ENCODE assay signal across 24 cellular contexts in the genomic region with DNA sequence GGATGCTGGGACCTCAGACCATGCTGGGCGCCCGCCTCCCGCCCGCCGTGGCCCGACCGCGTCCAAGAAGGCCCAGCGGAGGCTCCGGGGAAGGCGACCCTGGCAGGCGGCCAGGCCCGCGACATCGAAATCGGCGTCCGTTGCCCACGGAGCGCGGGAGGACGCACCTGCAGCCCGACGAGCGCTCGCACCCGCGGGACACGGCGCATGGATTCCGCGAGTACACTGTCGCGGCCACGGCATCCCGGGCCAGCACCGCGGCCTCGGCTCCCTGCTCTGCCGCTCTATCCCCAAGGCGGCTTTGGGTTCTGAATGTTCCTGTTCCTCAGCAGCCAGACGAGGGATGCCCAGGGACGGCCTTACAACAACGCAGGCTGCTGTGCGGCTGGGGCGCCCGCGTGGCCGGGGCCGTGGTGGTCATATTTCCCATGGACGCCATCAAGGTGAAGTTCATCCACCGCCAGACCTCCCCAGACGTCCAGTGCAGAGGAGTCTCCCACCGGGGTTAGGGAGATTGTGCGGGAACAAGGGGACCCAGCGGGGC.
"Had no signal": no experiment of that assay in that cellular context is flagged by ENCODE, and none has a peak within 500 bp of the region (broad histone marks: within the 10 kb centered on the region; RNA-seq: fewer than 3 reads in every experiment).

No MANE protein-coding gene starts in this region.

- H3K27me3 ChIP-seq: colonic mucosa, foreskin keratinocyte, gastrocnemius medialis had no signal

- H3K4me3 ChIP-seq: colonic mucosa, coronary artery, dorsolateral prefrontal cortex, esophagus muscularis mucosa, esophagus squamous epithelium, gastrocnemius medialis, gastroesophageal sphincter, heart left ventricle, heart right ventricle had no signal

- H3K9me3 ChIP-seq: colonic mucosa, gastrocnemius medialis had no signal

- DNase-seq: colonic mucosa; cortex of kidney; dermis blood vessel endothelial cell; dorsolateral prefrontal cortex; effector CD4-positive, alpha-beta T cell; effector CD8-positive, alpha-beta T cell; effector memory CD4-positive, alpha-beta T cell; effector memory CD8-positive, alpha-beta T cell; endodermal cell; erythroblast; esophagus squamous epithelium; foreskin fibroblast; foreskin keratinocyte; foreskin melanocyte; gastrocnemius medialis; glutamatergic neuron; head of caudate nucleus; heart left ventricle; heart right ventricle had no signal

- H3K27ac ChIP-seq: colonic mucosa, coronary artery, dorsolateral prefrontal cortex, epithelial cell of prostate, esophagus muscularis mucosa, esophagus squamous epithelium, foreskin keratinocyte, gastrocnemius medialis, gastroesophageal sphincter, heart left ventricle, heart right ventricle had no signal

- ATAC-seq: effector memory CD8-positive, alpha-beta T cell; esophagus mucosa; foreskin keratinocyte; gastrocnemius medialis; gastroesophageal sphincter; heart left ventricle; heart right ventricle had no signal

- H3K36me3 ChIP-seq: colonic mucosa, esophagus muscularis mucosa, esophagus squamous epithelium, gastrocnemius medialis, gastroesophageal sphincter, heart left ventricle, heart right ventricle had no signal

- H3K4me1 ChIP-seq: colonic mucosa, foreskin keratinocyte had no signal
